Comparison of ENCODE assay signal across 8 cellular contexts in genomic region chr4:183722738-183723560, GRCh38.
DNase-seq lines count a peak whose midpoint lies in the region; ATAC-seq and TF ChIP-seq lines count a peak whose summit lies in the region.

No MANE protein-coding gene starts in this region.

- DNase-seq in NCI-H1417 (lab: John Stamatoyannopoulos, UW) (peak; percentile 80 to 90 (median 89)), WERI-Rb-1 (peak; percentile 78), chondrocyte (ENCODE audit: low spot score) (no peak), left lobe of liver (ENCODE audit: low spot score) (peak; percentile 64), DMS114 treated with DMSO at 0.1 percent for 48 hours (lab: John Stamatoyannopoulos, UW; ENCODE audit: unreplicated experiment) (no peak)
- DNase-seq in stimulated activated CD4-positive, alpha-beta T cell treated with anti-CD3 and anti-CD28 coated beads, Interleukin-4, amount 100 ng/mL, for 48 hours (ENCODE audit: low read depth in 2 of 2) = peak; percentile 10 to 16

- TF ChIP-seq CTCF in GM12875 (IDR thresholded peaks at IDR 0.05; ENCODE audit: borderline replicate concordance, insufficient read depth, low read depth, low read length) (no peak), WERI-Rb-1 (IDR thresholded peaks at IDR 0.05; ENCODE audit: low read depth, low read length) (no peak), chondrocyte (IDR thresholded peaks at IDR 0.05) (peak; percentile 46)

- H3K36me3 ChIP-seq in WERI-Rb-1 = no peaks in the 10 kb centered on the region

- peaks cover 6% of the 10 kb centered on the region for H3K27me3 Mint-ChIP-seq in chondrocyte (ENCODE audit: low read depth)

- ATAC-seq in HG02610 (IDR thresholded peaks at IDR 0.05; ENCODE audit: unreplicated experiment) (peak; percentile 72), left lobe of liver (peak; percentile 61)

- no peak overlapping the region for H3K27ac Mint-ChIP-seq in chondrocyte (ENCODE audit: unreplicated experiment)

- H3K27ac ChIP-seq in WERI-Rb-1 = peak overlapping the region; percentile 54

- H3K4me3 Mint-ChIP-seq in chondrocyte (ENCODE audit: unreplicated experiment) = peak overlapping the region; percentile 68

- peaks cover 7% of the 10 kb centered on the region for H3K9me3 Mint-ChIP-seq in chondrocyte (ENCODE audit: low read depth)

- no peaks in the 10 kb centered on the region for H3K27me3 ChIP-seq in WERI-Rb-1 (ENCODE audit: insufficient read depth, low read depth, severe bottlenecking)

- peak overlapping the region; percentile 27 for H3K4me3 ChIP-seq in GM12875 (ENCODE audit: low read depth, low read length)
- H3K4me3 ChIP-seq in WERI-Rb-1 (ENCODE audit: low read depth, low read length) = peak overlapping the region; percentile 63

- peaks cover 2% of the 10 kb centered on the region for H3K4me1 Mint-ChIP-seq in chondrocyte (ENCODE audit: low read depth)

- H3K36me3 Mint-ChIP-seq in chondrocyte (ENCODE audit: low read depth) = peaks cover 1% of the 10 kb centered on the region

- peaks cover 9% of the 10 kb centered on the region for H3K9me3 ChIP-seq in WERI-Rb-1 (ENCODE audit: severe bottlenecking)

Comparison
In these comparisons a context has a peak if more than half of its experiments do, and no peak if none do; other contexts are left out.
1. DNase-seq: peak in NCI-H1417 (3 of 3), WERI-Rb-1 (single experiment), left lobe of liver (single experiment) and stimulated activated CD4-positive, alpha-beta T cell treated with anti-CD3 and anti-CD28 coated beads, Interleukin-4, amount 100 ng/mL, for 48 hours (2 of 2); none in chondrocyte (single experiment) and DMS114 treated with DMSO at 0.1 percent for 48 hours (single experiment).